9 cellular contexts compared by ENCODE assay signal in the genomic region with DNA sequence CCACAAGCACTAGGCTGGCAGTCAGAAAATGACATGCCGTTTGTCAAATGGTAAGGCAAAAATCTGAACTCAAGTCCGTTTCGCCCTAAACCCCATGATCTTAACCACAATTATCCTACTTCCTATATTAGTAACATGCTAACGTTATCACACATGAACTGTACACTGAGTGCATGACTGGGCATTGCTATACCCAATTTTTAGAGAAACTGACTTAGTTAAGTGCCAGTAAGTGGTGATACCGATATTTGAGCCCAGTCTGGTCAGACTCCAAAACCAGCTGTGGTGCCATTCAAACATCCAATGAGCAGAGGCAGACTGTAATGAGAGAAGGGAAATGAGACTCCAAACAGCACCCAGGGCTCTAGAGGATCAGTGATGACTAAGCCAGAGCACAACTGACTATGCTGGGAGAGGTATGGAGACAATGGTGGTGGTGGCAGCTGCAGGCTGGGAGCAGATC.
DNase-seq lines count a peak whose midpoint lies in the region; ATAC-seq and TF ChIP-seq lines count a peak whose summit lies in the region.
"Had no signal": no experiment of that assay in that cellular context is flagged by ENCODE, and none has a peak within 500 bp of the region (broad histone marks: within the 10 kb centered on the region; RNA-seq: fewer than 3 reads in every experiment).

No MANE protein-coding gene starts in this region.

- H3K4me1 Mint-ChIP-seq in activated CD4-positive, alpha-beta memory T cell treated with anti-CD3 and anti-CD28 coated beads for 36 hours (ENCODE audit: low read depth), result no peaks in the 10 kb centered on the region

- peak; percentile 88 for ATAC-seq in GM18517 (IDR thresholded peaks at IDR 0.05; ENCODE audit: unreplicated experiment)
- ATAC-seq in HG02588 (IDR thresholded peaks at IDR 0.05; ENCODE audit: unreplicated experiment), result peak; percentile 87
- ATAC-seq in lung (ENCODE audit: insufficient read depth, low FRiP score), result peak; percentile 19

- no peak overlapping the region for H3K4me3 ChIP-seq in lung

- H3K27me3 Mint-ChIP-seq in activated CD4-positive, alpha-beta memory T cell treated with anti-CD3 and anti-CD28 coated beads for 36 hours, result peaks cover 13% of the 10 kb centered on the region

- POLR2A ChIA-PET in activated CD4-positive, alpha-beta memory T cell treated with anti-CD3 and anti-CD28 coated beads for 36 hours (lab: Charles Lee), result no interaction called here

- no peaks in the 10 kb centered on the region for H3K36me3 Mint-ChIP-seq in activated CD4-positive, alpha-beta memory T cell treated with anti-CD3 and anti-CD28 coated beads for 36 hours
- H3K36me3 Mint-ChIP-seq: IgD-negative memory B cell had no signal

- H3K4me1 ChIP-seq in lung (ENCODE audit: control insufficient read depth in 2 of 2, insufficient read depth in 2 of 2, low read length in 2 of 2), result no peaks in the 10 kb centered on the region

- H3K36me3 ChIP-seq in lung (ENCODE audit: control insufficient read depth in 2 of 2, insufficient read depth in 2 of 2, low read length in 2 of 2), result no peaks in the 10 kb centered on the region

- CTCF ChIA-PET in activated CD4-positive, alpha-beta memory T cell treated with anti-CD3 and anti-CD28 coated beads for 36 hours (lab: Charles Lee), result no interaction called here

- no peak overlapping the region for H3K27ac ChIP-seq in lung (ENCODE audit: low read depth in 1 of 2, low read length in 1 of 2)

- 30 to 61% methylated on average over 5 of the region's 5 CpGs for WGBS in lung, 2 donors

- TF ChIP-seq CTCF in lung (IDR thresholded peaks at IDR 0.05; ENCODE audit: control extremely low read depth, extremely low read depth), result no peak

- peaks cover 0 to 2% of the 10 kb centered on the region in 2 donors for H3K9me3 ChIP-seq in lung (ENCODE audit: control insufficient read depth in 2 of 2, insufficient read depth in 1 of 2, low read length in 1 of 2)

- intact Hi-C loops in activated CD4-positive, alpha-beta memory T cell treated with anti-CD3 and anti-CD28 coated beads for 36 hours (cut with micrococcal nuclease), result no loop called here

- no peak overlapping the region for H3K27ac Mint-ChIP-seq in activated CD4-positive, alpha-beta memory T cell treated with anti-CD3 and anti-CD28 coated beads for 36 hours
- H3K27ac Mint-ChIP-seq: IgD-negative memory B cell had no signal

- no peaks in the 10 kb centered on the region for H3K27me3 ChIP-seq in lung (ENCODE audit: control insufficient read depth, insufficient read depth)

- DNase-seq in MV-4-11 (lab: John Stamatoyannopoulos, UW), result peak; percentile 97
- DNase-seq in lung (ENCODE audit: low spot score), result no peak
- no peak for DNase-seq in T1000 (lab: John Stamatoyannopoulos, UW)
- no peak for DNase-seq in effector CD8-positive, alpha-beta T cell (lab: John Stamatoyannopoulos, UW)
- no peak for DNase-seq in activated CD4-positive, alpha-beta memory T cell treated with anti-CD3 and anti-CD28 coated beads for 36 hours
- no peak for DNase-seq in NCI-H128 (lab: John Stamatoyannopoulos, UW; ENCODE audit: unreplicated experiment)

- no peak overlapping the region for H3K4me3 Mint-ChIP-seq in activated CD4-positive, alpha-beta memory T cell treated with anti-CD3 and anti-CD28 coated beads for 36 hours
- H3K4me3 Mint-ChIP-seq: IgD-negative memory B cell had no signal

- peaks cover 3% of the 10 kb centered on the region for H3K9me3 Mint-ChIP-seq in activated CD4-positive, alpha-beta memory T cell treated with anti-CD3 and anti-CD28 coated beads for 36 hours

Comparison
In these comparisons a context has a peak if more than half of its experiments do, and no peak if none do; other contexts are left out.
1. ATAC-seq: peak in every context shown above with its lines; median percentile 88 in GM18517; 87 in HG02588; 19 in lung.